10 cellular contexts compared by ENCODE assay signal in the genomic region with DNA sequence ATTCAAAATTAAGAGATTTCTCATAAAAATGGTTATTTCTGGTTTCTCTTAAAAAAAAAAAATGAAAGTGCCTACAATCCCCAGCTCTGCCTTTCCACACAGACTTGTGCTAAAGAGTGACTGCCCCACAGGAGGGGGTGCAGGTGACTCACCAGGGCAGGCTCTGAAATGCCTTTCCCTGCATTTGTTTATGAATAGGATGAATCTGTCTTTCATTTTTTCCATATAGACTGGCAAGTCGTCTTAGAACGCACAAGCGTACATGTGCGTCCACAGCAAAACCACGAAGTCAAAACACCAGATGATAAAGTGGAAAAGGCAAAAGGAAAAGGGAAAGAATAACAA.
A peak's percentile ranks its signal among the peaks of the same experiment; 100 is the strongest.
DNase-seq lines count a peak whose midpoint lies in the region; FAIRE-seq and TF ChIP-seq lines count a peak whose summit lies in the region.
"Had no signal": no experiment of that assay in that cellular context is flagged by ENCODE, and none has a peak within 500 bp of the region (broad histone marks: within the 10 kb centered on the region; RNA-seq: fewer than 3 reads in every experiment).

No MANE protein-coding gene starts in this region.

- peak overlapping the region; percentile 45 for H2AFZ ChIP-seq in keratinocyte (ENCODE audit: control insufficient read depth, low read length)

- no peak for TF ChIP-seq EP300 in suprapubic skin (IDR thresholded peaks at IDR 0.05)

- TF ChIP-seq POLR2A in suprapubic skin (IDR thresholded peaks at IDR 0.05), result no peak

- in situ Hi-C loops in Caki2 (cut with HindIII; ENCODE audit: low pct_unique_long_range_greater_than_20kb, low sequenced_read_pairs), result no loop called here

- H4K20me1 ChIP-seq in keratinocyte (ENCODE audit: control insufficient read depth, extremely low read depth, insufficient read depth, low read length), result no peaks in the 10 kb centered on the region

- no peaks in the 10 kb centered on the region for H3K36me3 ChIP-seq in keratinocyte (ENCODE audit: control insufficient read depth in 2 of 2, extremely low read depth in 1 of 2, insufficient read depth in 2 of 2, low read length in 2 of 2)
- no peaks in the 10 kb centered on the region for H3K36me3 ChIP-seq in suprapubic skin

- H3K27ac ChIP-seq in keratinocyte (ENCODE audit: control insufficient read depth, insufficient read depth, low read length) (peak overlapping the region; percentile 15), suprapubic skin (no peak overlapping the region)

- no peak for TF ChIP-seq CTCF in keratinocyte (optimal IDR thresholded peaks at IDR 0.05 in 1 of 3, IDR thresholded peaks at IDR 0.05 in 1 of 3, conservative IDR thresholded peaks at IDR 0.05 in 1 of 3; ENCODE audit: extremely low read depth in 1 of 3, insufficient read depth in 2 of 3, low read length in 3 of 3)
- no peak for TF ChIP-seq CTCF in suprapubic skin (IDR thresholded peaks at IDR 0.05)
- no peak for TF ChIP-seq CTCF in D721Med (IDR thresholded peaks at IDR 0.05; ENCODE audit: insufficient read depth, missing control alignments)

- no peaks in the 10 kb centered on the region for H3K9me1 ChIP-seq in keratinocyte (ENCODE audit: control insufficient read depth, extremely low read depth, insufficient read depth, low read length)

- peak; percentile 12 for DNase-seq in Caki2 (ENCODE audit: low read depth)
- peak; percentile 48 for DNase-seq in HTR-8/SVneo (ENCODE audit: insufficient read length, low spot score)
- DNase-seq in amniotic epithelial cell (ENCODE audit: low read depth), result peak; percentile 94
- DNase-seq in keratinocyte (ENCODE audit: low read depth, low spot score), result peak; percentile 42
- DNase-seq in suprapubic skin (ENCODE audit: low spot score in 2 of 2), result no peak
- DNase-seq in NCI-H510A (lab: John Stamatoyannopoulos, UW), result no peak
- no peak for DNase-seq in NCI-H82 (lab: John Stamatoyannopoulos, UW)
- DNase-seq in D721Med (ENCODE audit: insufficient read length, low spot score), result no peak
- DNase-seq: NCI-H2227 treated with DMSO at 0.1 percent for 48 hours; stimulated activated CD4-positive, alpha-beta T cell treated with anti-CD3 and anti-CD28 coated beads, Interleukin-12 subunit alpha, Interleukin-12 subunit beta, amount 100 ng/mL, for 4 hours had no signal

- no peak overlapping the region for H3K9ac ChIP-seq in keratinocyte (ENCODE audit: control insufficient read depth, extremely low read depth, insufficient read depth, low read length)

- dilution Hi-C loops in keratinocyte (cut with MboI; ENCODE audit: extremely low pct_ligation_motif_present, low sequenced_read_pairs), result no loop called here

- H3K4me3 ChIP-seq in keratinocyte (ENCODE audit: control insufficient read depth in 2 of 3, extremely low read depth in 1 of 3, insufficient read depth in 2 of 3, low read depth in 1 of 3, low read length in 3 of 3) (peak overlapping the region in 1 of 3 experiments; percentile 15), suprapubic skin (no peak overlapping the region)

- 27% methylated on average over 5 of the region's 5 CpGs for WGBS in suprapubic skin

- no peaks in the 10 kb centered on the region for H3K79me2 ChIP-seq in keratinocyte (ENCODE audit: control insufficient read depth, insufficient read depth, low read length)

- peak overlapping the region; percentile 63 for H3K4me2 ChIP-seq in keratinocyte (ENCODE audit: control insufficient read depth, extremely low read depth, insufficient read depth, low read depth, low read length)

- H3K27me3 ChIP-seq in keratinocyte (ENCODE audit: control insufficient read depth, extremely low read depth, insufficient read depth, low read length) (no peaks in the 10 kb centered on the region), suprapubic skin (no peaks in the 10 kb centered on the region)

- FAIRE-seq in HTR-8/SVneo (lab: Jason Lieb, UNC) (no peak), keratinocyte (lab: Jason Lieb, UNC) (peak; percentile 66), D721Med (lab: Jason Lieb, UNC) (no peak)

- H3K9me3 ChIP-seq in keratinocyte (ENCODE audit: control insufficient read depth, low read depth, low read length) (no peaks in the 10 kb centered on the region), suprapubic skin (no peaks in the 10 kb centered on the region)

- H3K4me1 ChIP-seq in keratinocyte (ENCODE audit: control insufficient read depth, extremely low read depth, insufficient read depth, low read length) (peaks cover 22% of the 10 kb centered on the region), suprapubic skin (no peaks in the 10 kb centered on the region)

Comparison
In these comparisons a context has a peak if more than half of its experiments do, and no peak if none do; other contexts are left out.
1. DNase-seq: peak in Caki2 (single experiment), HTR-8/SVneo (single experiment), amniotic epithelial cell (single experiment) and keratinocyte (single experiment); none in suprapubic skin (0 of 2), NCI-H510A (single experiment), NCI-H82 (single experiment) and D721Med (single experiment).